Comparison of ENCODE assay signal across 11 cellular contexts in genomic region chr1:185603158-185603557, GRCh38.
DNase-seq lines count a peak whose midpoint lies in the region; ATAC-seq and TF ChIP-seq lines count a peak whose summit lies in the region.
"Had no signal": no experiment of that assay in that cellular context is flagged by ENCODE, and none has a peak within 500 bp of the region (broad histone marks: within the 10 kb centered on the region; RNA-seq: fewer than 3 reads in every experiment).

No MANE protein-coding gene starts in this region.

- H3K4me1 ChIP-seq in CD8-positive, alpha-beta T cell (ENCODE audit: insufficient read depth, low read length), result no peaks in the 10 kb centered on the region
- no peaks in the 10 kb centered on the region for H3K4me1 ChIP-seq in adrenal gland (replicated peaks in 1 of 2)

- TF ChIP-seq CTCF in CD8-positive, alpha-beta T cell (IDR thresholded peaks at IDR 0.05), result no peak
- TF ChIP-seq CTCF in adrenal gland (IDR thresholded peaks at IDR 0.05) (no peak), GM13977 (IDR thresholded peaks at IDR 0.05; ENCODE audit: extremely low read depth, insufficient read depth, missing control alignments) (no peak)

- H3K36me3 ChIP-seq in CD8-positive, alpha-beta T cell (ENCODE audit: insufficient read depth, low read length), result no peaks in the 10 kb centered on the region
- no peaks in the 10 kb centered on the region for H3K36me3 ChIP-seq in adrenal gland (replicated peaks in 1 of 2)

- H3K9me3 Mint-ChIP-seq in CD8-positive, alpha-beta T cell, result no peaks in the 10 kb centered on the region
- H3K9me3 Mint-ChIP-seq: activated CD4-positive, alpha-beta memory T cell treated with anti-CD3 and anti-CD28 coated beads, Interleukin-2, amount 10 ng/mL, durations not matched to agents 7 days and 5 days had no signal

- peak; percentile 20 for ATAC-seq in CD8-positive, alpha-beta T cell
- peak; percentile 46 for ATAC-seq in GM19351 (IDR thresholded peaks at IDR 0.05; ENCODE audit: unreplicated experiment)
- peak; percentile 48 for ATAC-seq in HG02840 (IDR thresholded peaks at IDR 0.05; ENCODE audit: low FRiP score, unreplicated experiment)
- no peak for ATAC-seq in sciatic nerve

- H3K36me3 Mint-ChIP-seq in CD8-positive, alpha-beta T cell, result no peaks in the 10 kb centered on the region

- no peaks in the 10 kb centered on the region for H3K27me3 Mint-ChIP-seq in CD8-positive, alpha-beta T cell (ENCODE audit: low read depth)
- H3K27me3 Mint-ChIP-seq: activated CD4-positive, alpha-beta memory T cell treated with anti-CD3 and anti-CD28 coated beads, Interleukin-2, amount 10 ng/mL, durations not matched to agents 7 days and 5 days had no signal

- in situ Hi-C loops in GM13977 (cut with MboI; ENCODE audit: low pct_unique_long_range_greater_than_20kb, low sequenced_read_pairs, unreplicated experiment), result no loop called here

- H3K4me3 Mint-ChIP-seq in CD8-positive, alpha-beta T cell, result no peak overlapping the region
- H3K4me3 Mint-ChIP-seq: activated CD4-positive, alpha-beta memory T cell treated with anti-CD3 and anti-CD28 coated beads, Interleukin-2, amount 10 ng/mL, durations not matched to agents 7 days and 5 days had no signal

- WGBS in adrenal gland, 4 donors, result 98 to 99% (median 98%) methylated on average over 4 of the region's 4 CpGs

- no peak for TF ChIP-seq POLR2A in adrenal gland (IDR thresholded peaks at IDR 0.05)

- no peaks in the 10 kb centered on the region for H3K4me1 Mint-ChIP-seq in CD8-positive, alpha-beta T cell (ENCODE audit: low read depth)
- H3K4me1 Mint-ChIP-seq: activated CD4-positive, alpha-beta memory T cell treated with anti-CD3 and anti-CD28 coated beads, Interleukin-2, amount 10 ng/mL, durations not matched to agents 7 days and 5 days had no signal

- H3K27ac ChIP-seq in CD8-positive, alpha-beta T cell (ENCODE audit: low read depth, low read length), result no peak overlapping the region
- no peak overlapping the region for H3K27ac ChIP-seq in adrenal gland
- H3K27ac ChIP-seq: SK-N-MC had no signal

- no peak overlapping the region for H3K4me3 ChIP-seq in CD8-positive, alpha-beta T cell (ENCODE audit: low read depth, low read length)
- no peak overlapping the region for H3K4me3 ChIP-seq in adrenal gland
- H3K4me3 ChIP-seq: SK-N-MC had no signal

- no peak overlapping the region for H3K27ac Mint-ChIP-seq in CD8-positive, alpha-beta T cell
- H3K27ac Mint-ChIP-seq: activated CD4-positive, alpha-beta memory T cell treated with anti-CD3 and anti-CD28 coated beads, Interleukin-2, amount 10 ng/mL, durations not matched to agents 7 days and 5 days had no signal

- intact Hi-C loops in CD8-positive, alpha-beta T cell (cut with DNase I, micrococcal nuclease), result no loop called here
- intact Hi-C loops in adrenal gland (cut with DNase I) (no loop called here), sciatic nerve (cut with DNase I) (no loop called here)

- H3K27me3 ChIP-seq in CD8-positive, alpha-beta T cell (ENCODE audit: insufficient read depth, low read length), result no peaks in the 10 kb centered on the region
- no peaks in the 10 kb centered on the region for H3K27me3 ChIP-seq in adrenal gland

- POLR2A ChIA-PET in CD8-positive, alpha-beta T cell (lab: Charles Lee), result no interaction called here

- CTCF ChIA-PET in CD8-positive, alpha-beta T cell (lab: Charles Lee), result interaction anchor here (1.4 kb wide), 1 partner anchor 365 kb away, joined by 5 read pairs; no protein-coding TSS in a partner anchor

- no peak for DNase-seq in CD8-positive, alpha-beta T cell
- DNase-seq in MV-4-11 (lab: John Stamatoyannopoulos, UW) (peak; percentile 61), adrenal gland (no peak), sciatic nerve (ENCODE audit: low spot score) (no peak), GM13977 (ENCODE audit: low spot score) (no peak), NOMO-1 treated with DMSO at 0.1 percent for 48 hours (lab: John Stamatoyannopoulos, UW; ENCODE audit: unreplicated experiment) (no peak)
- DNase-seq: activated CD4-positive, alpha-beta memory T cell treated with anti-CD3 and anti-CD28 coated beads, Interleukin-2, amount 10 ng/mL, durations not matched to agents 7 days and 5 days; NCI-H2107 had no signal

- H3K9me3 ChIP-seq in CD8-positive, alpha-beta T cell (ENCODE audit: low read length), result no peaks in the 10 kb centered on the region
- no peaks in the 10 kb centered on the region for H3K9me3 ChIP-seq in adrenal gland (replicated peaks in 1 of 3)
